Comparison of ENCODE assay signal across 10 cellular contexts in the genomic region with DNA sequence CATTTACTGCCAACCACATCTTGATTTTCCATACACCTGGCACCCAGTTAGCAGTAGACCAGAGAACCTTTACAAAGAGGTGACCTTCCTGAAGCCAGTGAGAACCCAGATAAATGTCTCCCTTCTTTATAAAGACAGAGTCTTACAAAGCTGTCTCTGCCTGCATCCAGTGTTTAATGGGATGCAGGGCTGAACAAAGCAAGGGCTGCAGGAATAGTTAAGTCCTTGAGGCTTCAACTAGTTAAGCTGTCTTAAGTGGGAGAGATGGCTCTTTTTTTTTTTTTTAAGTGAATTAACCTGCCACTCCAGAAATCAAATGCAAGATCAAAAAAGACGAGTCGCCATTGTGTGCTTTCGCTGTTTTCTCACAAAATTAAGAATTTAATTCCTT. TPM values are rescaled to one million over a fixed set of nuclear protein-coding genes. Genes with fewer than 3 reads are reported as not detected.
DNase-seq lines count a peak whose midpoint lies in the region; ATAC-seq and TF ChIP-seq lines count a peak whose summit lies in the region.
"Had no signal": no experiment of that assay in that cellular context is flagged by ENCODE, and none has a peak within 500 bp of the region (broad histone marks: within the 10 kb centered on the region; RNA-seq: fewer than 3 reads in every experiment).

No MANE protein-coding gene starts in this region.

- H3K4me2 ChIP-seq in mesendoderm (ENCODE audit: low read length): peak overlapping the region; percentile 97

- H3K36me3 ChIP-seq in cardiac muscle cell (peaks cover 9% of the 10 kb centered on the region), body of pancreas (replicated peaks in 1 of 2; ENCODE audit: insufficient read depth in 1 of 2, low read depth in 2 of 2) (no peaks in the 10 kb centered on the region), mesendoderm (ENCODE audit: control insufficient read depth, insufficient read depth, low read length) (no peaks in the 10 kb centered on the region), upper lobe of right lung (no peaks in the 10 kb centered on the region)

- no peak overlapping the region for H4K8ac ChIP-seq in mesendoderm (ENCODE audit: low read depth, low read length)

- no peak overlapping the region for H2BK15ac ChIP-seq in mesendoderm (replicated peaks; ENCODE audit: low read depth)

- intact Hi-C loops in left cardiac atrium (cut with DNase I) (loop anchor here (10.0 kb wide), 2 partner anchors 341 to 441 kb away; partner anchors contain the start of gene GNAI3 (in 1 of the 2)), body of pancreas (cut with DNase I) (loop anchor here (10.0 kb wide), 1 partner anchor 351 kb away; no protein-coding TSS in a partner anchor), upper lobe of right lung (cut with DNase I) (no loop called here), posterior cingulate gyrus (cut with DNase I) (no loop called here)

- peak overlapping the region; percentile 99 for H3K27ac ChIP-seq in cardiac muscle cell
- H3K27ac ChIP-seq in body of pancreas: peak overlapping the region in 3 of 4 donors; percentile 95 to 98 (median 97)
- no peak overlapping the region for H3K27ac ChIP-seq in mesendoderm (ENCODE audit: low read depth, low read length)
- H3K27ac ChIP-seq in upper lobe of right lung: no peak overlapping the region

- peaks cover 43% of the 10 kb centered on the region for H3K79me2 ChIP-seq in mesendoderm (ENCODE audit: control insufficient read depth, insufficient read depth, low read length)

- no peak overlapping the region for H2AK5ac ChIP-seq in mesendoderm (ENCODE audit: low read length)

- no peak for TF ChIP-seq POLR2A in body of pancreas (IDR thresholded peaks at IDR 0.05)

- H3K18ac ChIP-seq in mesendoderm (ENCODE audit: low read length): no peak overlapping the region

- peak overlapping the region; percentile 96 for H3K56ac ChIP-seq in mesendoderm (ENCODE audit: low read length)

- no peak overlapping the region for H2BK120ac ChIP-seq in mesendoderm (ENCODE audit: low read depth, low read length)

- 63 to 64% methylated on average over 3 of the region's 3 CpGs for WGBS in body of pancreas, 2 donors
- WGBS in mesendoderm (ENCODE audit: extremely low coverage, insufficient coverage, low lambda C conversion rate): no CpG with 5 or more reads among the region's 3 CpGs

- H3K9me3 ChIP-seq in cardiac muscle cell (ENCODE audit: low read depth) (no peaks in the 10 kb centered on the region), body of pancreas (no peaks in the 10 kb centered on the region), upper lobe of right lung (no peaks in the 10 kb centered on the region)

- peaks cover 14% of the 10 kb centered on the region for H3K79me1 ChIP-seq in mesendoderm (ENCODE audit: low read length)

- H3K4me1 ChIP-seq in cardiac muscle cell (ENCODE audit: low read depth) (peaks cover 31% of the 10 kb centered on the region), body of pancreas (peaks cover 56% of the 10 kb centered on the region), mesendoderm (ENCODE audit: control insufficient read depth, low read depth, low read length) (peaks cover 8% of the 10 kb centered on the region), upper lobe of right lung (peaks cover 70% of the 10 kb centered on the region)

- H4K5ac ChIP-seq in mesendoderm (ENCODE audit: low read length): no peak overlapping the region

- no peak overlapping the region for H3K23ac ChIP-seq in mesendoderm (ENCODE audit: low read length)

- H3K4me3 ChIP-seq in cardiac muscle cell: peak overlapping the region; percentile 85
- H3K4me3 ChIP-seq in body of pancreas: peak overlapping the region in 1 of 2 donors; percentile 39
- no peak overlapping the region for H3K4me3 ChIP-seq in mesendoderm (ENCODE audit: low read length)
- peak overlapping the region; percentile 83 for H3K4me3 ChIP-seq in upper lobe of right lung

- no peak overlapping the region for H3K4ac ChIP-seq in mesendoderm (ENCODE audit: low read depth, low read length)

- TF ChIP-seq CTCF in cardiac muscle cell (IDR thresholded peaks at IDR 0.05; ENCODE audit: low read depth, low read length) (no peak), body of pancreas (IDR thresholded peaks at IDR 0.05) (no peak), upper lobe of right lung (IDR thresholded peaks at IDR 0.05) (no peak)

- ATAC-seq in left cardiac atrium: no peak
- ATAC-seq in body of pancreas: no peak
- ATAC-seq in upper lobe of right lung: no peak
- no peak for ATAC-seq in HG02759 (IDR thresholded peaks at IDR 0.05; ENCODE audit: unreplicated experiment)

- H3K9ac ChIP-seq in mesendoderm (ENCODE audit: low read length): peak overlapping the region; percentile 91

- H3K27me3 ChIP-seq in cardiac muscle cell: no peaks in the 10 kb centered on the region
- H3K27me3 ChIP-seq in body of pancreas: no peaks in the 10 kb centered on the region
- H3K27me3 ChIP-seq in mesendoderm (ENCODE audit: insufficient read depth, low read length, poor library complexity): no peaks in the 10 kb centered on the region
- no peaks in the 10 kb centered on the region for H3K27me3 ChIP-seq in upper lobe of right lung

- DNase-seq in cardiac muscle cell (ENCODE audit: low read depth in 1 of 2, low spot score in 1 of 2) (no peak), left cardiac atrium (no peak), body of pancreas (no peak), mesendoderm (no peak), upper lobe of right lung (no peak), posterior cingulate gyrus (no peak), SK-N-DZ (ENCODE audit: low spot score) (no peak)
- DNase-seq: activated CD4-positive, alpha-beta T cell treated with anti-CD3 and anti-CD28 coated beads, Interleukin-2, amount 50 U/mL, for 48 hours; DMS79 had no signal

- H2BK5ac ChIP-seq in mesendoderm (ENCODE audit: low read length): no peak overlapping the region

RNA-seq across cellular contexts. Expression of gene AHCYL1, which starts 1.5 kb away (rescaled TPM):
- total RNA-seq in cardiac muscle cell: 34.2 and 49.0 TPM in 2 replicates
- 82.7 and 106 TPM in 2 replicates for polyA plus RNA-seq in cardiac muscle cell
- total RNA-seq in left cardiac atrium: 10 to 100 TPM; 42.9 to 55.7 TPM
- total RNA-seq in body of pancreas: 10 to 100 TPM; 38.4 to 61.6 TPM
- polyA plus RNA-seq in mesendoderm (2013, experiment 1 of 2): 55.7 TPM
- 57.3 TPM for polyA plus RNA-seq in mesendoderm (2013, experiment 2 of 2)
- 91.7 TPM for total RNA-seq in upper lobe of right lung
- polyA plus RNA-seq in SK-N-DZ (2014; cell fraction: cytosol; rRNA removed): 28.0 and 30.8 TPM in 2 replicates
- 37.6 and 49.6 TPM in 2 replicates for polyA plus RNA-seq in SK-N-DZ (2014; cell fraction: nucleus; rRNA removed)

RNA-seq across cellular contexts. Expression of gene STRIP1, which starts 48.4 kb away (rescaled TPM):
- total RNA-seq in cardiac muscle cell (70.9 and 78.3 TPM in 2 replicates), left cardiac atrium (10 to 100 TPM; 18.2 to 19.0 TPM), body of pancreas (10 to 100 TPM; 22.7 to 24.1 TPM), upper lobe of right lung (35.6 TPM)
- 40.2 and 57.8 TPM in 2 replicates for polyA plus RNA-seq in cardiac muscle cell
- 23.7 TPM for polyA plus RNA-seq in mesendoderm (2013, experiment 1 of 2)
- polyA plus RNA-seq in mesendoderm (2013, experiment 2 of 2): 23.4 TPM
- polyA plus RNA-seq in SK-N-DZ (2014; cell fraction: cytosol; rRNA removed): 30.2 and 42.1 TPM in 2 replicates
- polyA plus RNA-seq in SK-N-DZ (2014; cell fraction: nucleus; rRNA removed): 125 and 160 TPM in 2 replicates

Comparison
In these comparisons a context has a peak if more than half of its experiments do, and no peak if none do; other contexts are left out.
1. H3K27ac ChIP-seq: peak in cardiac muscle cell (single experiment) and body of pancreas (3 of 4); none in mesendoderm (single experiment) and upper lobe of right lung (single experiment).
2. intact Hi-C loops: an anchor here in left cardiac atrium (10.0 kb wide) and body of pancreas (10.0 kb wide); none called in upper lobe of right lung and posterior cingulate gyrus.